Comparison of ENCODE assay signal across 25 cellular contexts in the genomic region with DNA sequence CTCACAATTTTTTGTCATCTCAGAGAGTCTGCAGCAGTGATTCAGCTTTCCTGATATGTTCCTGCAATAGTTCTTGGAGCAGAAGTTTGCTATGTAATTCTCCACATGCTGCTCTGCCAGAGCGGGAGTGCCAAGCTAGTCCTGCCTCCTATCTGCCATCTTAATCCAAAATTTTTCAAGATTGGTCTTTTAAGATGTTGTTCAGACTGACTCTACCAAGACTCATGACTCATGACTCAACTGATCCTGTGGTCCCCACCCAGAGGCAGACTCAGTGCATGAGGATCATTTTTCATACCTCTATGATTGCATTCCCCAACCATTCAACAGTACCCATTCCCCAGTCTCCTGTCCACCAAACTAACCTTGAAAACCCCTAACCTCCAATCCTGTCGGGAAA.
A peak's percentile ranks its signal among the peaks of the same experiment; 100 is the strongest.
DNase-seq lines count a peak whose midpoint lies in the region; ATAC-seq, FAIRE-seq and TF ChIP-seq lines count a peak whose summit lies in the region.
"Had no signal": no experiment of that assay in that cellular context is flagged by ENCODE, and none has a peak within 500 bp of the region (broad histone marks: within the 10 kb centered on the region; RNA-seq: fewer than 3 reads in every experiment).

No MANE protein-coding gene starts in this region.

- BruUV-seq in HCT116 (replicated peaks; lab: Mats Ljungman, UMichigan), result no TSS peak

- POLR2A ChIA-PET in HCT116 (lab: Charles Lee), result no interaction called here

- H3K27me3 ChIP-seq in HCT116 (ENCODE audit: insufficient read depth, low read length) (no peaks in the 10 kb centered on the region), brain microvascular endothelial cell (replicated peaks) (no peaks in the 10 kb centered on the region)
- H3K27me3 ChIP-seq: stomach, tibial nerve had no signal

- no peak for TF ChIP-seq RAD21 in HCT116 (IDR thresholded peaks at IDR 0.05; ENCODE audit: low read depth)

- no peak overlapping the region for H3K9ac ChIP-seq in HCT116 (ENCODE audit: low read length)

- TF ChIP-seq CTCF in HCT116 (IDR thresholded peaks at IDR 0.05 in 2 of 3, conservative IDR thresholded peaks at IDR 0.05 in 1 of 3; ENCODE audit: borderline replicate concordance in 1 of 3, insufficient read depth in 1 of 3, low read depth in 2 of 3, low read length in 2 of 3), result no peak
- TF ChIP-seq CTCF in brain microvascular endothelial cell (IDR thresholded peaks at IDR 0.05; ENCODE audit: low read depth, low read length, missing control alignments), result no peak
- TF ChIP-seq CTCF in foreskin fibroblast (IDR thresholded peaks at IDR 0.05; ENCODE audit: low read depth, low read length), result no peak

- RAD21 ChIA-PET in HCT116 (lab: Charles Lee; ENCODE audit: low non-redundant PET in 1 of 2, low total read pairs in 2 of 2, uncharacterized antibody in 2 of 2, unreplicated experiment in 2 of 2), result no interaction called here

- H3K27ac ChIP-seq in HCT116 (ENCODE audit: low read depth, low read length) (no peak overlapping the region), brain microvascular endothelial cell (no peak overlapping the region)
- H3K27ac ChIP-seq: left ventricle myocardium inferior, stomach, tibial nerve, VCaP had no signal

- CTCF ChIA-PET in HCT116 (lab: Charles Lee), result no interaction called here

- no peak for DNase-seq in HCT116 (ENCODE audit: low read depth, low spot score)
- peak; percentile 34 for DNase-seq in brain microvascular endothelial cell
- DNase-seq in foreskin fibroblast, result peak; percentile 35 to 55
- no peak for DNase-seq in urothelium cell line (ENCODE audit: low spot score)
- DNase-seq in activated CD4-positive, alpha-beta T cell treated with anti-CD3 and anti-CD28 coated beads for 48 hours, result no peak
- DNase-seq in activated CD4-positive, alpha-beta T cell treated with anti-CD3 and anti-CD28 coated beads, Interleukin-2, amount 50 U/mL, for 1 hour, result no peak
- DNase-seq: activated CD4-positive, alpha-beta T cell treated with anti-CD3 and anti-CD28 coated beads, Interleukin-2, amount 10 ng/mL, durations not matched to agents 7 days and 5 days; activated naive CD4-positive, alpha-beta T cell treated with anti-CD3 and anti-CD28 coated beads, Interleukin-2, amount 10 ng/mL, durations not matched to agents 7 days and 5 days; aorta; CD4-positive, alpha-beta T cell; central memory CD4-positive, alpha-beta T cell; DMS 273 treated with DMSO at 0.1 percent for 48 hours; left ventricle myocardium inferior; NCI-H1105 treated with DMSO at 0.1 percent for 48 hours; NCI-H2029 treated with DMSO at 0.1 percent for 48 hours; NCI-H345; Right ventricle myocardium superior; stimulated activated CD8-positive, alpha-beta memory T cell treated with anti-CD3 and anti-CD28 coated beads, Interleukin-4, amount 100 ng/mL, for 48 hours; stomach had no signal

- no peaks in the 10 kb centered on the region for H3K79me2 ChIP-seq in HCT116 (ENCODE audit: insufficient read depth, low read length)

- peaks cover 0 to 6% of the 10 kb centered on the region in 2 experiments; a peak in 1 of 4 replicates for H3K4me1 ChIP-seq in HCT116 (ENCODE audit: control insufficient read depth in 1 of 2, insufficient read depth in 2 of 2, low read length in 2 of 2)
- H3K4me1 ChIP-seq: left ventricle myocardium inferior, stomach, tibial nerve had no signal

- FAIRE-seq in urothelium cell line (lab: Jason Lieb, UNC), result peak; percentile 74
- FAIRE-seq: G401.6, GM18507 had no signal

- H3K9me3 ChIP-seq in HCT116 (ENCODE audit: control insufficient read depth in 1 of 2, insufficient read depth in 1 of 2, low read depth in 1 of 2, low read length in 2 of 2), result no peaks in the 10 kb centered on the region; a peak in 1 of 4 replicates

- H3K9me2 ChIP-seq in HCT116 (ENCODE audit: insufficient read depth), result no peaks in the 10 kb centered on the region

- peak overlapping the region; percentile 16 for H2AFZ ChIP-seq in HCT116 (ENCODE audit: low read depth, low read length, poor library complexity, severe bottlenecking)

- TF ChIP-seq POLR2A in HCT116 (IDR thresholded peaks at IDR 0.05; ENCODE audit: borderline replicate concordance, extremely low read depth, insufficient read depth, insufficient read length), result no peak

- no peaks in the 10 kb centered on the region for H4K20me1 ChIP-seq in HCT116 (ENCODE audit: insufficient read depth)

- ATAC-seq in HCT116, result no peak
- no peak for ATAC-seq in GM21423 (IDR thresholded peaks at IDR 0.05; ENCODE audit: unreplicated experiment)
- ATAC-seq: sciatic nerve had no signal

- in situ Hi-C loops in brain microvascular endothelial cell (cut with HindIII; ENCODE audit: low pct_ligation_motif_present, low sequenced_read_pairs), result no loop called here

- H3K36me3 ChIP-seq in HCT116 (ENCODE audit: control insufficient read depth in 1 of 2, insufficient read depth in 2 of 2, low read length in 2 of 2), result no peaks in the 10 kb centered on the region
- no peaks in the 10 kb centered on the region for H3K36me3 ChIP-seq in brain microvascular endothelial cell (replicated peaks)
- H3K36me3 ChIP-seq: left ventricle myocardium inferior, stomach, tibial nerve had no signal

- H3K4me3 ChIP-seq in HCT116 (replicated peaks in 1 of 2; ENCODE audit: low read depth in 1 of 2, low read length in 2 of 2) (no peak overlapping the region), brain microvascular endothelial cell (ENCODE audit: low read depth, low read length) (no peak overlapping the region), foreskin fibroblast (ENCODE audit: low read depth in 1 of 2, low read length in 2 of 2) (no peak overlapping the region)
- H3K4me3 ChIP-seq: left ventricle myocardium inferior, stomach, tibial nerve had no signal

- H3K4me2 ChIP-seq in HCT116 (ENCODE audit: low read length), result no peak overlapping the region

- intact Hi-C loops in HCT116 (cut with micrococcal nuclease), result no loop called here

TF ChIP-seq in HCT116, 20 proteins besides CTCF, POLR2A, EP300 and RAD21:
- TF ChIP-seq SIN3A (IDR thresholded peaks at IDR 0.05; ENCODE audit: low read depth) (no peak), EZH2phosphoT487 (IDR thresholded peaks at IDR 0.05; ENCODE audit: borderline replicate concordance) (no peak), EZH2 (IDR thresholded peaks at IDR 0.05) (no peak), ZNF274 (IDR thresholded peaks at IDR 0.05; ENCODE audit: low read depth, low read length) (no peak), SRF (IDR thresholded peaks at IDR 0.05; ENCODE audit: low read depth) (no peak), EGR1 (IDR thresholded peaks at IDR 0.05; ENCODE audit: low read depth) (no peak), CBX3 (IDR thresholded peaks at IDR 0.05; ENCODE audit: low read depth) (no peak), ZFX (IDR thresholded peaks at IDR 0.05) (no peak)
- TF ChIP-seq, protein P1, sequence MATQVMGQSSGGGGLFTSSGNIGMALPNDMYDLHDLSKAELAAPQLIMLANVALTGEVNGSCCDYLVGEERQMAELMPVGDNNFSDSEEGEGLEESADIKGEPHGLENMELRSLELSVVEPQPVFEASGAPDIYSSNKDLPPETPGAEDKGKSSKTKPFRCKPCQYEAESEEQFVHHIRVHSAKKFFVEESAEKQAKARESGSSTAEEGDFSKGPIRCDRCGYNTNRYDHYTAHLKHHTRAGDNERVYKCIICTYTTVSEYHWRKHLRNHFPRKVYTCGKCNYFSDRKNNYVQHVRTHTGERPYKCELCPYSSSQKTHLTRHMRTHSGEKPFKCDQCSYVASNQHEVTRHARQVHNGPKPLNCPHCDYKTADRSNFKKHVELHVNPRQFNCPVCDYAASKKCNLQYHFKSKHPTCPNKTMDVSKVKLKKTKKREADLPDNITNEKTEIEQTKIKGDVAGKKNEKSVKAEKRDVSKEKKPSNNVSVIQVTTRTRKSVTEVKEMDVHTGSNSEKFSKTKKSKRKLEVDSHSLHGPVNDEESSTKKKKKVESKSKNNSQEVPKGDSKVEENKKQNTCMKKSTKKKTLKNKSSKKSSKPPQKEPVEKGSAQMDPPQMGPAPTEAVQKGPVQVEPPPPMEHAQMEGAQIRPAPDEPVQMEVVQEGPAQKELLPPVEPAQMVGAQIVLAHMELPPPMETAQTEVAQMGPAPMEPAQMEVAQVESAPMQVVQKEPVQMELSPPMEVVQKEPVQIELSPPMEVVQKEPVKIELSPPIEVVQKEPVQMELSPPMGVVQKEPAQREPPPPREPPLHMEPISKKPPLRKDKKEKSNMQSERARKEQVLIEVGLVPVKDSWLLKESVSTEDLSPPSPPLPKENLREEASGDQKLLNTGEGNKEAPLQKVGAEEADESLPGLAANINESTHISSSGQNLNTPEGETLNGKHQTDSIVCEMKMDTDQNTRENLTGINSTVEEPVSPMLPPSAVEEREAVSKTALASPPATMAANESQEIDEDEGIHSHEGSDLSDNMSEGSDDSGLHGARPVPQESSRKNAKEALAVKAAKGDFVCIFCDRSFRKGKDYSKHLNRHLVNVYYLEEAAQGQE (IDR thresholded peaks at IDR 0.05; ENCODE audit: low read depth), result no peak

Comparison
In these comparisons a context has a peak if more than half of its experiments do, and no peak if none do; other contexts are left out.
1. DNase-seq: peak in brain microvascular endothelial cell (single experiment) and foreskin fibroblast (2 of 2); none in HCT116 (single experiment), urothelium cell line (single experiment), activated CD4-positive, alpha-beta T cell treated with anti-CD3 and anti-CD28 coated beads for 48 hours (single experiment) and activated CD4-positive, alpha-beta T cell treated with anti-CD3 and anti-CD28 coated beads, Interleukin-2, amount 50 U/mL, for 1 hour (single experiment).